8 cellular contexts compared by ENCODE assay signal in the genomic region with DNA sequence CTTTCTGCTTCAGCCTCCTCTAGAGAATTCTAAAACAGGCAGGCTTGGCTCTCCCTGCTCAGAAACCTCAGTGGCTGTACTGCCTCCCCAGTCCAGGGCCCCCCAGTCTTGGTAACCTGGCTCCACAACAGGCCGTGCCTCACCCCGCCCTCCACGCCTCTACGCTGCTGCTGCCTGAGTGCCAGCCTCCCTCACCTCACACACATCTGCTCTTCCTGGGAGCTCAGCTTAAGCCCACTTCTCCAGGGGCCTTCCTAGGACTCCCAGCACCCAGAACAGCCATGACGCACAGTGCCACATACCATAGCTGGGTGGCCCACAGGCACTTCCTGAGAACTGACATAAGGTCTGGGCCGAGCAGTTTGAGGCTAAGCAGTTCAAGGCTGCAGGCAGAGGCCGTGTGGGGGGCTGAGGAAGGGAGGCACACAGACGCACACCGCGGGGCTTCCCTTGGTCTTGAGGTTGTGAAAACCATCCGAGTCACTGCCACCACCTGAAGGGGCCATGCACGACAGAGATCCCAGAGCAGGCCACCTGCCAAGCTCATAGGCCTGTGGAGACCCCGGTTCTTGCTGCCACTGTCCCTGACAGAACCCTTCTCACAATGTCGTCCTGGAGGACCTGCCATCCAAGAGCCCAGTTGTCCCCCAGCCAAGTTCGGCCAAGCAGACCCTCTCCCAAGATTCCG. TPM values are rescaled to one million over a fixed set of nuclear protein-coding genes. Genes with fewer than 3 reads are reported as not detected.
DNase-seq lines count a peak whose midpoint lies in the region; ATAC-seq and TF ChIP-seq lines count a peak whose summit lies in the region.

No MANE protein-coding gene starts in this region.

- no peak for TF ChIP-seq CTCF in AG09309 (IDR thresholded peaks at IDR 0.05; ENCODE audit: control insufficient read depth, insufficient read depth, low read depth, low read length, missing control alignments)
- no peak for TF ChIP-seq CTCF in lower lobe of right lung (IDR thresholded peaks at IDR 0.05)
- no peak for TF ChIP-seq CTCF in upper lobe of left lung (IDR thresholded peaks at IDR 0.05)

- WGBS in upper lobe of left lung, 2 donors: 47 to 57% methylated on average over 5 to 16 of the region's 16 CpGs

- H3K4me1 ChIP-seq in SJSA1 (replicated peaks): peaks cover 22% of the 10 kb centered on the region
- H3K4me1 ChIP-seq in lower lobe of right lung: peaks cover 48% of the 10 kb centered on the region
- peaks cover 30 to 53% (median 37%) of the 10 kb centered on the region in 4 donors for H3K4me1 ChIP-seq in upper lobe of left lung

- TF ChIP-seq EP300 in upper lobe of left lung (IDR thresholded peaks at IDR 0.05): no peak

- H3K4me3 ChIP-seq in AG09309 (ENCODE audit: control insufficient read depth, low read depth, low read length) (no peak overlapping the region), SJSA1 (no peak overlapping the region), lower lobe of right lung (no peak overlapping the region), upper lobe of left lung (no peak overlapping the region)

- peak; percentile 58 to 60 for ATAC-seq in lower lobe of right lung
- ATAC-seq in upper lobe of left lung (ENCODE audit: low FRiP score in 2 of 2): peak; percentile 13 to 67

- TF ChIP-seq POLR2A in upper lobe of left lung (IDR thresholded peaks at IDR 0.05): peak in 1 of 4 donors; percentile 12

- peak; percentile 41 for DNase-seq in AG09309 (ENCODE audit: low read depth)
- peak; percentile 78 to 85 for DNase-seq in SJSA1 (ENCODE audit: low read depth in 1 of 2, low spot score in 2 of 2)
- DNase-seq in brain pericyte (ENCODE audit: low read depth, low spot score): peak; percentile 69
- peak; percentile 65 for DNase-seq in lower lobe of right lung
- DNase-seq in upper lobe of left lung: peak in 1 of 2 donors; percentile 69
- DNase-seq in NCI-H1694 (lab: John Stamatoyannopoulos, UW): no peak
- no peak for DNase-seq in G401 (ENCODE audit: low spot score)
- no peak for DNase-seq in hypothalamus (lab: John Stamatoyannopoulos, UW)

- in situ Hi-C loops in G401 (cut with HindIII; ENCODE audit: low sequenced_read_pairs): no loop called here

- H3K36me3 ChIP-seq in SJSA1 (peaks cover 96% of the 10 kb centered on the region), lower lobe of right lung (peaks cover 69% of the 10 kb centered on the region), upper lobe of left lung (peaks cover 3 to 83% (median 29%) of the 10 kb centered on the region in 4 donors)

- H3K27ac ChIP-seq in SJSA1: peak overlapping the region; percentile 68
- H3K27ac ChIP-seq in lower lobe of right lung: peak overlapping the region; percentile 71
- peak overlapping the region; percentile 28 to 74 (median 68) for H3K27ac ChIP-seq in upper lobe of left lung

- intact Hi-C loops in lower lobe of right lung (cut with DNase I): no loop called here

- H3K9me3 ChIP-seq in SJSA1 (replicated peaks): no peaks in the 10 kb centered on the region
- H3K9me3 ChIP-seq in lower lobe of right lung: no peaks in the 10 kb centered on the region
- H3K9me3 ChIP-seq in upper lobe of left lung: no peaks in the 10 kb centered on the region

- H3K27me3 ChIP-seq in SJSA1 (replicated peaks) (no peaks in the 10 kb centered on the region), lower lobe of right lung (ENCODE audit: low read depth) (no peaks in the 10 kb centered on the region), upper lobe of left lung (no peaks in the 10 kb centered on the region)

RNA-seq across cellular contexts. Expression of a gene that starts 42.6 kb away (rescaled TPM):
- 480 and 557 TPM in 2 replicates for total RNA-seq in SJSA1 (2014; rRNA removed; shearing (Covaris generic))
- total RNA-seq in lower lobe of right lung: 347 TPM
- 100 to 1,000 TPM; 235 to 735 (median 513) TPM for total RNA-seq in upper lobe of left lung
- 305 and 378 TPM in 2 replicates for total RNA-seq in G401 (2014; rRNA removed; shearing (Covaris generic))

Comparison
In these comparisons a context has a peak if more than half of its experiments do, and no peak if none do; other contexts are left out.
1. DNase-seq: peak in AG09309 (single experiment), SJSA1 (2 of 2), brain pericyte (single experiment) and lower lobe of right lung (single experiment); none in NCI-H1694 (single experiment), G401 (single experiment) and hypothalamus (0 of 51).
2. Peak in every context shown above with its lines, with median percentiles within 50 percentile points of each other: H3K27ac ChIP-seq.